In genomic region chr18:6836331-6836730, GRCh38 we compare ENCODE assay signal across 14 cellular contexts.
"Had no signal": no experiment of that assay in that cellular context is flagged by ENCODE, and none has a peak within 500 bp of the region (broad histone marks: within the 10 kb centered on the region; RNA-seq: fewer than 3 reads in every experiment).

No MANE protein-coding gene starts in this region.

- H3K4me3 ChIP-seq: right atrium auricular region, suprapubic skin, upper lobe of left lung had no signal

- H3K27ac Mint-ChIP-seq: activated naive CD8-positive, alpha-beta T cell treated with anti-CD3 and anti-CD28 coated beads, Interleukin-2, amount 10 ng/mL, durations not matched to agents 7 days and 5 days; activated T-helper 1 cell treated with anti-CD3 and anti-CD28 coated beads, Interleukin-12 subunit alpha, Interleukin-12 subunit beta, Interleukin-2, Interleukin-4 antibody, amounts not matched to agents 30 ng/mL and 10 ng/mL and 1 ng/mL, durations not matched to agents 14 hours and 24 hours and 36 hours; natural killer cell treated with Interleukin-12 subunit alpha and Interleukin-12 subunit beta and Interleukin-15 and Interleukin-18, amount 100 ng/mL, for 72 hours; progenitor cell of endocrine pancreas had no signal

- H3K4me3 Mint-ChIP-seq: activated naive CD8-positive, alpha-beta T cell treated with anti-CD3 and anti-CD28 coated beads, Interleukin-2, amount 10 ng/mL, durations not matched to agents 7 days and 5 days; activated T-helper 1 cell treated with anti-CD3 and anti-CD28 coated beads, Interleukin-12 subunit alpha, Interleukin-12 subunit beta, Interleukin-2, Interleukin-4 antibody, amounts not matched to agents 30 ng/mL and 10 ng/mL and 1 ng/mL, durations not matched to agents 14 hours and 24 hours and 36 hours; natural killer cell treated with Interleukin-12 subunit alpha and Interleukin-12 subunit beta and Interleukin-15 and Interleukin-18, amount 100 ng/mL, for 72 hours had no signal

- H3K27me3 ChIP-seq: brain microvascular endothelial cell, right atrium auricular region, suprapubic skin, upper lobe of left lung had no signal

- H3K36me3 ChIP-seq: brain microvascular endothelial cell, right atrium auricular region, suprapubic skin had no signal

- H3K4me1 Mint-ChIP-seq: activated naive CD8-positive, alpha-beta T cell treated with anti-CD3 and anti-CD28 coated beads, Interleukin-2, amount 10 ng/mL, durations not matched to agents 7 days and 5 days had no signal

- H3K9me3 ChIP-seq: suprapubic skin, upper lobe of left lung had no signal

- ATAC-seq: natural killer cell treated with Interleukin-12 subunit alpha and Interleukin-12 subunit beta and Interleukin-15 and Interleukin-18, amount 100 ng/mL, for 72 hours had no signal

- H3K27me3 Mint-ChIP-seq: activated naive CD8-positive, alpha-beta T cell treated with anti-CD3 and anti-CD28 coated beads, Interleukin-2, amount 10 ng/mL, durations not matched to agents 7 days and 5 days; natural killer cell treated with Interleukin-12 subunit alpha and Interleukin-12 subunit beta and Interleukin-15 and Interleukin-18, amount 100 ng/mL, for 72 hours; progenitor cell of endocrine pancreas had no signal

- H3K27ac ChIP-seq: brain microvascular endothelial cell, right atrium auricular region, suprapubic skin, upper lobe of left lung had no signal

- H3K4me1 ChIP-seq: right atrium auricular region, suprapubic skin had no signal

- DNase-seq: activated CD4-positive, CD25-positive, alpha-beta regulatory T cell treated with anti-CD3 and anti-CD28 coated beads, Interleukin-2, amount 50 U/mL, for 72 hours; activated naive CD8-positive, alpha-beta T cell treated with anti-CD3 and anti-CD28 coated beads, Interleukin-2, amount 10 ng/mL, durations not matched to agents 7 days and 5 days; brain microvascular endothelial cell; hippocampal formation; kidney glomerular epithelial cell; nucleus accumbens; stimulated activated CD4-positive, alpha-beta T cell treated with anti-CD3 and anti-CD28 coated beads, Interleukin-4, amount 100 ng/mL, for 24 hours; stimulated activated naive CD4-positive, alpha-beta T cell treated with Interleukin-2 at 50 U/mL for 16 hours; upper lobe of left lung had no signal

- H3K9me3 Mint-ChIP-seq: activated naive CD8-positive, alpha-beta T cell treated with anti-CD3 and anti-CD28 coated beads, Interleukin-2, amount 10 ng/mL, durations not matched to agents 7 days and 5 days had no signal
